18 cellular contexts compared by ENCODE assay signal in the genomic region with DNA sequence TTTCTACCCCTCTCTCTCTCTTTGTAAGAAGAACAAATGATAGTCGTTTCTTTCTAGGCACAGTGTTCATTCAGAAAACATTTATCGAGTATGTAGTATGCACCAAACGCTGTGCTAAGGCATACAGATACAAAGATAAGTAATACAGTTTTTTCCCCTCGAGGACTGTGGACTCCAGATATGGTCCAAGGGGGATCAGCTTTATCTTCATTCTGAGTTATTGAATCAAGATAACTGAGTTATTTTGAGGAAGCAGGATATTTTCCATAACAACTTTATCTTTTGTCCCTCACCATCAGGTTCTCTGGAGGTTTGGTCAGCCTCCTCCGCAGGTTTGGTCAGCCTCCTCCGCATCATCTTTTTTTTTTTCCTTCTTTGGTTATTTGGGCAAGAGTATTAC. TPM values are rescaled to one million over a fixed set of nuclear protein-coding genes. Genes with fewer than 3 reads are reported as not detected.
A peak's percentile ranks its signal among the peaks of the same experiment; 100 is the strongest.
DNase-seq lines count a peak whose midpoint lies in the region; ATAC-seq, FAIRE-seq and TF ChIP-seq lines count a peak whose summit lies in the region.
"Had no signal": no experiment of that assay in that cellular context is flagged by ENCODE, and none has a peak within 500 bp of the region (broad histone marks: within the 10 kb centered on the region; RNA-seq: fewer than 3 reads in every experiment).

No MANE protein-coding gene starts in this region.

- TF ChIP-seq CTCF in Caco-2 (IDR thresholded peaks at IDR 0.05; ENCODE audit: insufficient read depth in 1 of 2, low read depth in 1 of 2, low read length in 1 of 2, severe bottlenecking in 1 of 2, unreplicated experiment in 1 of 2) (no peak), RWPE2 (IDR thresholded peaks at IDR 0.05; ENCODE audit: poor library complexity, severe bottlenecking) (no peak), K562 (IDR thresholded peaks at IDR 0.05 in 2 of 3, conservative IDR thresholded peaks at IDR 0.05 in 1 of 3; ENCODE audit: insufficient read depth in 2 of 3, low read depth in 1 of 3, low read length in 3 of 3) (no peak), OCI-LY7 (conservative IDR thresholded peaks at IDR 0.05; ENCODE audit: low read length) (no peak)

- in situ Hi-C loops in K562 (cut with MboI), result loop anchor here (5.0 to 10.0 kb wide), 3 partner anchors 77 to 292 kb away; no protein-coding TSS in a partner anchor

- peaks cover 9% of the 10 kb centered on the region for H3K4me1 Mint-ChIP-seq in Caco-2 (ENCODE audit: low read depth, unreplicated experiment)
- peaks cover 1% of the 10 kb centered on the region for H3K4me1 Mint-ChIP-seq in activated T-helper 2 cell treated with anti-CD3 and anti-CD28 coated beads, Interferon-gamma antibody, Interleukin-2, Interleukin-4, amounts not matched to agents 10 μg/mL and 5 μg/mL and 100 μg/mL, durations not matched to agents 14 hours and 24 hours and 36 hours (ENCODE audit: low read depth)

- H3K27me3 Mint-ChIP-seq in Caco-2 (ENCODE audit: insufficient read depth, unreplicated experiment), result no peaks in the 10 kb centered on the region
- peaks cover 14% of the 10 kb centered on the region for H3K27me3 Mint-ChIP-seq in activated T-helper 2 cell treated with anti-CD3 and anti-CD28 coated beads, Interferon-gamma antibody, Interleukin-2, Interleukin-4, amounts not matched to agents 10 μg/mL and 5 μg/mL and 100 μg/mL, durations not matched to agents 14 hours and 24 hours and 36 hours (ENCODE audit: low read depth)
- H3K27me3 Mint-ChIP-seq: CD4-positive, alpha-beta T cell had no signal

- CTCF ChIA-PET in Caco-2 (lab: Charles Lee) (no interaction called here), K562 (lab: Yijun Ruan, JAX; ENCODE audit: low intra/inter-chr PET ratio) (interaction anchor here (0.7 kb wide), 1 partner anchor 292 kb away, joined by 3 read pairs; no protein-coding TSS in a partner anchor), OCI-LY7 (lab: Charles Lee; ENCODE audit: unreplicated experiment) (no interaction called here)

- H3K27ac Mint-ChIP-seq in Caco-2 (ENCODE audit: unreplicated experiment), result peak overlapping the region; percentile 4
- no peak overlapping the region for H3K27ac Mint-ChIP-seq in activated T-helper 2 cell treated with anti-CD3 and anti-CD28 coated beads, Interferon-gamma antibody, Interleukin-2, Interleukin-4, amounts not matched to agents 10 μg/mL and 5 μg/mL and 100 μg/mL, durations not matched to agents 14 hours and 24 hours and 36 hours
- H3K27ac Mint-ChIP-seq: CD4-positive, alpha-beta T cell had no signal

- no peaks in the 10 kb centered on the region for H3K9me1 ChIP-seq in K562 (ENCODE audit: control insufficient read depth, insufficient read depth, low read length)

- H3K4me3 ChIP-seq in Caco-2 (ENCODE audit: low read depth, low read length) (no peak overlapping the region), RWPE2 (ENCODE audit: severe bottlenecking) (no peak overlapping the region), K562 (no peak overlapping the region), OCI-LY7 (ENCODE audit: low read depth, low read length, poor library complexity, severe bottlenecking) (no peak overlapping the region)
- H3K4me3 ChIP-seq: A549 had no signal

- POLR2A ChIA-PET in Caco-2 (lab: Charles Lee) (no interaction called here), K562 (lab: Yijun Ruan, JAX) (no interaction called here), OCI-LY7 (lab: Charles Lee) (interaction anchor here (0.6 to 0.7 kb wide), 3 partner anchors 10 to 1830 kb away, joined by 3 to 4 read pairs (median 3); no protein-coding TSS in a partner anchor)

- H3K36me3 Mint-ChIP-seq in Caco-2 (ENCODE audit: insufficient read depth, unreplicated experiment), result peaks cover 52% of the 10 kb centered on the region
- H3K36me3 Mint-ChIP-seq in activated T-helper 2 cell treated with anti-CD3 and anti-CD28 coated beads, Interferon-gamma antibody, Interleukin-2, Interleukin-4, amounts not matched to agents 10 μg/mL and 5 μg/mL and 100 μg/mL, durations not matched to agents 14 hours and 24 hours and 36 hours (ENCODE audit: low read depth), result no peaks in the 10 kb centered on the region

- ATAC-seq in RWPE2 (ENCODE audit: low read depth), result no peak
- ATAC-seq in K562, result peak; percentile 54
- no peak for ATAC-seq in GM21529 (IDR thresholded peaks at IDR 0.05; ENCODE audit: unreplicated experiment)
- ATAC-seq: A549 had no signal

- H3K79me2 ChIP-seq in K562 (ENCODE audit: control insufficient read depth, insufficient read depth, low read length) (peaks cover 20% of the 10 kb centered on the region; the same call in 2 of the 3 replicates), OCI-LY7 (ENCODE audit: insufficient read depth, low read depth, low read length) (no peaks in the 10 kb centered on the region)

- FAIRE-seq in K562 (lab: Jason Lieb, UNC), result peak; percentile 55
- FAIRE-seq: A549, H1 had no signal

- no peak for TF ChIP-seq POLR2A in K562 (conservative IDR thresholded peaks at IDR 0.05)

- no peak overlapping the region for H3K9ac ChIP-seq in K562 (ENCODE audit: insufficient read depth in 1 of 2, low read depth in 2 of 2, low read length in 2 of 2)

- H3K4me1 ChIP-seq in Caco-2 (peaks cover 37% of the 10 kb centered on the region), RWPE2 (ENCODE audit: insufficient read depth, poor library complexity, severe bottlenecking) (peaks cover 30% of the 10 kb centered on the region), K562 (replicated peaks in 1 of 2; ENCODE audit: control insufficient read depth in 2 of 2, insufficient read depth in 2 of 2, low read length in 2 of 2) (peaks cover 5 to 29% of the 10 kb centered on the region in 2 experiments; a peak in 3 of 5 replicates), OCI-LY7 (ENCODE audit: insufficient read depth, low read length, poor library complexity, severe bottlenecking) (no peaks in the 10 kb centered on the region)

- H3K36me3 ChIP-seq in Caco-2 (ENCODE audit: control insufficient read depth, insufficient read depth, low read length) (no peaks in the 10 kb centered on the region), RWPE2 (ENCODE audit: low read depth) (peaks cover 92% of the 10 kb centered on the region), K562 (ENCODE audit: control insufficient read depth, insufficient read depth, low read length) (peaks cover 46% of the 10 kb centered on the region; the same call in 2 of the 3 replicates), OCI-LY7 (ENCODE audit: insufficient read depth, low read length) (no peaks in the 10 kb centered on the region)

- H3K9me3 Mint-ChIP-seq in Caco-2 (ENCODE audit: unreplicated experiment), result no peaks in the 10 kb centered on the region
- no peaks in the 10 kb centered on the region for H3K9me3 Mint-ChIP-seq in activated T-helper 2 cell treated with anti-CD3 and anti-CD28 coated beads, Interferon-gamma antibody, Interleukin-2, Interleukin-4, amounts not matched to agents 10 μg/mL and 5 μg/mL and 100 μg/mL, durations not matched to agents 14 hours and 24 hours and 36 hours
- H3K9me3 Mint-ChIP-seq: CD4-positive, alpha-beta T cell had no signal

- 9% methylated on average over 6 of the region's 6 CpGs for WGBS in K562 (ENCODE audit: insufficient coverage, low coverage, missing lambda C conversion rate)

- BruUV-seq in Caco-2 (replicated peaks; lab: Mats Ljungman, UMichigan) (no TSS peak), K562 (replicated peaks; lab: Mats Ljungman, UMichigan) (no TSS peak), OCI-LY7 (replicated peaks; lab: Mats Ljungman, UMichigan) (no TSS peak)

- H3K4me2 ChIP-seq in K562 (ENCODE audit: insufficient read depth, low read length) (peak overlapping the region; percentile 23; the same call in 1 of the 2 replicates), OCI-LY7 (ENCODE audit: low read length) (no peak overlapping the region)
- H3K4me2 ChIP-seq: A549 had no signal

- H3K9me2 ChIP-seq in OCI-LY7 (ENCODE audit: insufficient read depth, low read length), result no peaks in the 10 kb centered on the region

- peak overlapping the region; percentile 99 for H3K27ac ChIP-seq in RWPE2 (ENCODE audit: poor library complexity, severe bottlenecking)
- H3K27ac ChIP-seq in K562 (ENCODE audit: extremely low read depth, low read depth, low read length), result 0 out of 3 replicates have a peak overlapping the region, but pooled peaks have one; percentile 5
- no peak overlapping the region for H3K27ac ChIP-seq in OCI-LY7 (ENCODE audit: low read depth, low read length, poor library complexity, severe bottlenecking)
- H3K27ac ChIP-seq: 22Rv1, C4-2B had no signal

- H3K27me3 ChIP-seq in Caco-2 (replicated peaks; ENCODE audit: control insufficient read depth, insufficient read depth, low read length), result no peaks in the 10 kb centered on the region
- no peaks in the 10 kb centered on the region for H3K27me3 ChIP-seq in RWPE2 (ENCODE audit: insufficient read depth, poor library complexity, severe bottlenecking)
- H3K27me3 ChIP-seq in K562 (ENCODE audit: control insufficient read depth in 2 of 2, insufficient read depth in 2 of 2, low read length in 2 of 2), result no peaks in the 10 kb centered on the region

- no peak overlapping the region for H3K4me3 Mint-ChIP-seq in Caco-2 (ENCODE audit: unreplicated experiment)
- H3K4me3 Mint-ChIP-seq in activated T-helper 2 cell treated with anti-CD3 and anti-CD28 coated beads, Interferon-gamma antibody, Interleukin-2, Interleukin-4, amounts not matched to agents 10 μg/mL and 5 μg/mL and 100 μg/mL, durations not matched to agents 14 hours and 24 hours and 36 hours (ENCODE audit: low read depth), result no peak overlapping the region
- H3K4me3 Mint-ChIP-seq: CD4-positive, alpha-beta T cell had no signal

- peak; percentile 63 for TF ChIP-seq EP300 in K562 (IDR thresholded peaks at IDR 0.05; ENCODE audit: low read length)

- intact Hi-C loops in Caco-2 (cut with micrococcal nuclease; ENCODE audit: unreplicated experiment), result loop anchor here (5.0 kb wide), 1 partner anchor 412 kb away; the partner anchor contains the start of gene BTC
- intact Hi-C loops in K562 (cut with micrococcal nuclease), result loop anchor here (5.0 to 10.0 kb wide), 2 partner anchors 155 to 193 kb away; no protein-coding TSS in a partner anchor
- intact Hi-C loops in activated T-helper 2 cell treated with anti-CD3 and anti-CD28 coated beads, Interferon-gamma antibody, Interleukin-2, Interleukin-4, amounts not matched to agents 10 μg/mL and 5 μg/mL and 100 μg/mL, durations not matched to agents 14 hours and 24 hours and 36 hours (cut with micrococcal nuclease), result no loop called here
- intact Hi-C loops in OCI-LY7 (cut with micrococcal nuclease; ENCODE audit: unreplicated experiment), result loop anchor here (5.0 kb wide), 1 partner anchor 152 kb away; no protein-coding TSS in a partner anchor

- TF ChIP-seq RAD21 in K562 (CRISPR knock-in tag; conservative IDR thresholded peaks at IDR 0.05 in 1 of 2, IDR thresholded peaks at IDR 0.05 in 1 of 2), result no peak

- DNase-seq in Caco-2, result no peak
- DNase-seq in HT-29 (ENCODE audit: low spot score), result peak; percentile 20
- DNase-seq in RWPE2 (ENCODE audit: low spot score), result no peak
- DNase-seq in K562 (ENCODE audit: extremely low read depth in 1 of 4, low spot score in 3 of 4), result peak in 2 of 4 experiments; percentile 27 to 48
- no peak for DNase-seq in activated T-helper 2 cell treated with anti-CD3 and anti-CD28 coated beads, Interferon-gamma antibody, Interleukin-2, Interleukin-4, amounts not matched to agents 10 μg/mL and 5 μg/mL and 100 μg/mL, durations not matched to agents 14 hours and 24 hours and 36 hours (ENCODE audit: low spot score)
- DNase-seq in OCI-LY7 (ENCODE audit: low spot score), result no peak
- no peak for DNase-seq in activated CD4-positive, alpha-beta T cell treated with anti-CD3 and anti-CD28 coated beads for 4 hours
- DNase-seq: AML-193; CD4-positive, alpha-beta T cell; DMS79 treated with DMSO at 0.1 percent for 48 hours; GF-D8; KBM-7 had no signal

- H2AFZ ChIP-seq in K562 (ENCODE audit: low read depth, low read length) (peak overlapping the region; percentile 60), OCI-LY7 (ENCODE audit: low read length) (no peak overlapping the region)

- H4K20me1 ChIP-seq in K562 (replicated peaks; ENCODE audit: control insufficient read depth, insufficient read depth, low read length), result no peaks in the 10 kb centered on the region
- no peaks in the 10 kb centered on the region for H4K20me1 ChIP-seq in OCI-LY7 (ENCODE audit: insufficient read depth, low read length)

- no peaks in the 10 kb centered on the region for H3K9me3 ChIP-seq in Caco-2
- H3K9me3 ChIP-seq in RWPE2 (ENCODE audit: severe bottlenecking), result no peaks in the 10 kb centered on the region
- H3K9me3 ChIP-seq in K562 (replicated peaks; ENCODE audit: control insufficient read depth, insufficient read depth, low read depth, low read length), result no peaks in the 10 kb centered on the region
- no peaks in the 10 kb centered on the region for H3K9me3 ChIP-seq in OCI-LY7 (ENCODE audit: low read length)
- H3K9me3 ChIP-seq: A549 had no signal

RNA-seq across cellular contexts. Expression of gene EREG, which starts 15.0 kb away (rescaled TPM):
- 35.5 and 37.0 TPM in 2 replicates for total RNA-seq in Caco-2 (2022)
- total RNA-seq in HT-29 (2014; rRNA removed; shearing (Covaris generic)), result 67.4 and 74.0 TPM in 2 replicates
- total RNA-seq in K562 (2011; cell fraction: chromatin; rRNA removed; ENCODE audit: low replicate concordance), result 6.4 and 18.1 TPM in 2 replicates
- 3.8 and 5.1 TPM in 2 replicates for total RNA-seq in K562 (2011; cell fraction: nucleolus; rRNA removed)
- 12.1 and 22.8 TPM in 2 replicates for total RNA-seq in K562 (2011; cell fraction: nucleoplasm; rRNA removed)
- 2.5 and 3.9 TPM in 2 replicates for total RNA-seq in K562 (2014; rRNA removed)
- 5.0 and 7.3 TPM in 2 replicates for total RNA-seq in K562 (2014; rRNA removed; fragmentation: Illumina TruSeq; extraction: Trizol)
- 2.4 and 2.6 TPM in 2 replicates for total RNA-seq in K562 (2015; rRNA removed; fragmentation: Illumina TruSeq; extraction: Trizol)
- 2.9 and 4.5 TPM in 2 replicates for total RNA-seq in K562 (2021)
- polyA plus RNA-seq in K562 (2011; rRNA removed), result 2.7 and 7.2 TPM in 2 replicates
- polyA plus RNA-seq in K562 (2011; cell fraction: cytosol; rRNA removed), result 0.89 and 4.7 TPM in 2 replicates
- polyA plus RNA-seq in K562 (2011; cell fraction: nucleus; rRNA removed), result 2.5 and 7.7 TPM in 2 replicates
- polyA plus RNA-seq in K562 (2012), result 1.9 and 2.3 TPM in 2 replicates
- 2.3 and 4.5 TPM in 2 replicates for polyA plus RNA-seq in K562 (2014; fragmentation: Illumina TruSeq; extraction: Trizol)
- 1 to 10 TPM in 1 of 2 experiments, under 1 TPM in 1; 0.97 to 1.2 TPM for polyA plus RNA-seq in K562 (2014; fragmentation: Nextera tagmentation; extraction: Ambion mirVana)
- polyA plus RNA-seq in K562 (2014; rRNA removed), result 1.5 and 3.1 TPM in 2 replicates
- polyA minus RNA-seq in K562 (2011; rRNA and poly(A)+ RNA removed), result 3.3 and 10.0 TPM in 2 replicates
- 1.0 and 3.7 TPM in 2 replicates for polyA minus RNA-seq in K562 (2011; cell fraction: cytosol; rRNA and poly(A)+ RNA removed)
- polyA minus RNA-seq in K562 (2011; cell fraction: nucleus; rRNA and poly(A)+ RNA removed), result 5.1 and 13.9 TPM in 2 replicates
- not detected in 2 replicates for total RNA-seq in activated T-helper 2 cell treated with anti-CD3 and anti-CD28 coated beads, Interferon-gamma antibody, Interleukin-2, Interleukin-4, amounts not matched to agents 10 μg/mL and 5 μg/mL and 100 μg/mL, durations not matched to agents 14 hours and 24 hours and 36 hours
- not detected in 2 replicates for total RNA-seq in OCI-LY7 (2014; rRNA removed; shearing (Covaris generic))
- not detected in 2 replicates for total RNA-seq in OCI-LY7 (2022)
- total RNA-seq: H1, HT1080 had no signal
- polyA plus RNA-seq: H1 had no signal
